ENCODE assay signal across 15 cellular contexts in genomic region chr19:47331931-47332547, GRCh38. TPM values are rescaled to one million over a fixed set of nuclear protein-coding genes. Genes with fewer than 3 reads are reported as not detected.
A peak's percentile ranks its signal among the peaks of the same experiment; 100 is the strongest.
DNase-seq lines count a peak whose midpoint lies in the region; ATAC-seq, FAIRE-seq and TF ChIP-seq lines count a peak whose summit lies in the region.
"Had no signal": no experiment of that assay in that cellular context is flagged by ENCODE, and none has a peak within 500 bp of the region (broad histone marks: within the 10 kb centered on the region; RNA-seq: fewer than 3 reads in every experiment).

C5AR2 (plus strand) TSS chr19:47332175; CDS start chr19:47340800, 8,625 bp downstream.

- 45 to 53% (median 52%) methylated on average over 18 of the region's 18 CpGs for WGBS in small intestine, 3 donors

- H3K4me3 ChIP-seq in AG09309 (ENCODE audit: control insufficient read depth, low read depth, low read length) = peak within 1 kb of the TSS; percentile 28
- H3K4me3 ChIP-seq in neutrophil (ENCODE audit: low read depth in 1 of 2, low read length in 1 of 2) = peak within 1 kb of the TSS in 1 of 2 experiments; percentile 38
- H3K4me3 ChIP-seq in small intestine (ENCODE audit: low read depth in 1 of 2, low read length in 2 of 2) = no peak within 1 kb of the TSS
- H3K4me3 ChIP-seq: smooth muscle cell had no signal

- no peak for TF ChIP-seq CTCF in AG09309 (IDR thresholded peaks at IDR 0.05; ENCODE audit: control insufficient read depth, insufficient read depth, low read depth, low read length, missing control alignments)
- TF ChIP-seq CTCF in neutrophil (IDR thresholded peaks at IDR 0.05) = no peak

- H3K4me1 ChIP-seq in neutrophil (ENCODE audit: control insufficient read depth in 1 of 2, insufficient read depth in 1 of 2, low read depth in 1 of 2, low read length in 1 of 2) = peaks cover 59 to 65% of the 10 kb centered on the region in 2 experiments
- H3K4me1 ChIP-seq in small intestine (ENCODE audit: control insufficient read depth in 2 of 2, insufficient read depth in 1 of 2, low read depth in 1 of 2, low read length in 1 of 2) = peaks cover 0 to 5% of the 10 kb centered on the region in 2 donors

- no peak for ATAC-seq in HG03175 (IDR thresholded peaks at IDR 0.05; ENCODE audit: unreplicated experiment)
- ATAC-seq: T-helper 17 cell had no signal

- no peak for FAIRE-seq in small intestine (lab: Jason Lieb, UNC)

- peak; percentile 7 for DNase-seq in AG09309 (ENCODE audit: low read depth)
- peak; percentile 43 for DNase-seq in RPMI7951 (ENCODE audit: low read depth)
- peak; percentile 78 for DNase-seq in fibroblast of gingiva (ENCODE audit: low read depth)
- no peak for DNase-seq in stimulated activated CD4-positive, alpha-beta T cell treated with anti-CD3 and anti-CD28 coated beads, Interleukin-4, amount 100 ng/mL, for 4 hours
- no peak for DNase-seq in small intestine
- no peak for DNase-seq in occipital lobe (lab: John Stamatoyannopoulos, UW)
- DNase-seq: activated CD8-positive, alpha-beta memory T cell treated with anti-CD3 and anti-CD28 coated beads for 24 hours; heart left ventricle; NCI-H2029; T-helper 17 cell had no signal

- H3K36me3 ChIP-seq in neutrophil = no peaks in the 10 kb centered on the region
- no peaks in the 10 kb centered on the region for H3K36me3 ChIP-seq in small intestine (ENCODE audit: control insufficient read depth in 2 of 2, insufficient read depth in 2 of 2, low read length in 2 of 2)
- H3K36me3 ChIP-seq: heart left ventricle had no signal

- H3K27me3 ChIP-seq in neutrophil (no peaks in the 10 kb centered on the region), small intestine (ENCODE audit: control insufficient read depth in 2 of 2, insufficient read depth in 2 of 2, low read length in 2 of 2) (no peaks in the 10 kb centered on the region)

- H3K9me3 ChIP-seq in neutrophil (no peaks in the 10 kb centered on the region), small intestine (ENCODE audit: control insufficient read depth, low read depth) (no peaks in the 10 kb centered on the region)
- H3K9me3 ChIP-seq: heart left ventricle had no signal

- H3K27ac ChIP-seq in neutrophil (peak within 1 kb of the TSS; percentile 97), small intestine (ENCODE audit: low read depth in 1 of 2, low read length in 1 of 2) (peak within 1 kb of the TSS in 1 of 2 donors; percentile 80)
- H3K27ac ChIP-seq: KMS-11 had no signal

RNA-seq across cellular contexts. Expression of gene C5AR2, which starts in this region (rescaled TPM):
- total RNA-seq in RPMI7951 (2014; rRNA removed; shearing (Covaris generic)) = under 0.01 and 0.12 TPM in 2 replicates
- polyA plus RNA-seq in small intestine = under 1 TPM in 1 of 3 donors, not detected in 2; 0.91 TPM
- 0.31 TPM for total RNA-seq in occipital lobe
- polyA plus RNA-seq: BJ, smooth muscle cell had no signal

Comparison
In these comparisons a context has a peak if more than half of its experiments do, and no peak if none do; other contexts are left out.
1. Peak in DNase-seq in RPMI7951; RNA of the gene not detected or under 1 TPM.
2. DNase-seq: peak in AG09309 (single experiment) and fibroblast of gingiva (single experiment); none in stimulated activated CD4-positive, alpha-beta T cell treated with anti-CD3 and anti-CD28 coated beads, Interleukin-4, amount 100 ng/mL, for 4 hours (0 of 2), small intestine (single experiment) and occipital lobe (single experiment).